Comparison of ENCODE assay signal across 8 cellular contexts in genomic region chr11:86066033-86066432, GRCh38. TPM values are rescaled to one million over a fixed set of nuclear protein-coding genes. Genes with fewer than 3 reads are reported as not detected.
DNase-seq lines count a peak whose midpoint lies in the region; ATAC-seq and TF ChIP-seq lines count a peak whose summit lies in the region.
"Had no signal": no experiment of that assay in that cellular context is flagged by ENCODE, and none has a peak within 500 bp of the region (broad histone marks: within the 10 kb centered on the region; RNA-seq: fewer than 3 reads in every experiment).

No MANE protein-coding gene starts in this region.

- peaks cover 66% of the 10 kb centered on the region for H3K4me1 Mint-ChIP-seq in HFFc6 (ENCODE audit: low read depth)
- peaks cover 64% of the 10 kb centered on the region for H3K4me1 Mint-ChIP-seq in activated CD8-positive, alpha-beta T cell treated with anti-CD3 and anti-CD28 coated beads, Interleukin-2, amount 10 ng/mL, durations not matched to agents 7 days and 5 days (ENCODE audit: low read depth)
- H3K4me1 Mint-ChIP-seq in stimulated activated naive B cell treated with anti-CD40 and anti-IgM and Interleukin-4, amounts not matched to agents 10 μg/mL and 1 μg/mL and 100 μg/mL, for 72 hours, result peaks cover 27 to 50% of the 10 kb centered on the region in 2 donors

- H3K27ac Mint-ChIP-seq in HFFc6, result peak overlapping the region; percentile 100
- H3K27ac Mint-ChIP-seq in activated CD8-positive, alpha-beta T cell treated with anti-CD3 and anti-CD28 coated beads, Interleukin-2, amount 10 ng/mL, durations not matched to agents 7 days and 5 days, result peak overlapping the region; percentile 95
- peak overlapping the region; percentile 98 for H3K27ac Mint-ChIP-seq in stimulated activated naive B cell treated with anti-CD40 and anti-IgM and Interleukin-4, amounts not matched to agents 10 μg/mL and 1 μg/mL and 100 μg/mL, for 72 hours

- peaks cover 5% of the 10 kb centered on the region for H3K4me1 ChIP-seq in iPS-15b (ENCODE audit: control insufficient read depth, insufficient read depth, low read length)

- peak overlapping the region; percentile 97 for H3K4me3 Mint-ChIP-seq in HFFc6
- H3K4me3 Mint-ChIP-seq in activated CD8-positive, alpha-beta T cell treated with anti-CD3 and anti-CD28 coated beads, Interleukin-2, amount 10 ng/mL, durations not matched to agents 7 days and 5 days, result peak overlapping the region; percentile 98
- H3K4me3 Mint-ChIP-seq in stimulated activated naive B cell treated with anti-CD40 and anti-IgM and Interleukin-4, amounts not matched to agents 10 μg/mL and 1 μg/mL and 100 μg/mL, for 72 hours, result peak overlapping the region; percentile 97 to 99

- DNase-seq in HFFc6 (no peak), NCI-H1436 (lab: John Stamatoyannopoulos, UW) (no peak)
- no peak for DNase-seq in activated CD8-positive, alpha-beta T cell treated with anti-CD3 and anti-CD28 coated beads, Interleukin-2, amount 10 ng/mL, durations not matched to agents 7 days and 5 days
- DNase-seq in stimulated activated naive B cell treated with anti-CD40 and anti-IgM and Interleukin-4, amounts not matched to agents 10 μg/mL and 1 μg/mL and 100 μg/mL, for 72 hours, result no peak
- DNase-seq: NCI-H774 had no signal

- no peaks in the 10 kb centered on the region for H3K27me3 ChIP-seq in iPS-15b (ENCODE audit: control insufficient read depth, insufficient read depth, low read length)

- POLR2A ChIA-PET in activated CD8-positive, alpha-beta T cell treated with anti-CD3 and anti-CD28 coated beads, Interleukin-2, amount 10 ng/mL, durations not matched to agents 7 days and 5 days (lab: Charles Lee), result interaction anchor here (1.1 kb wide), 1 partner anchor 72 kb away, joined by 3 read pairs; no protein-coding TSS in a partner anchor

- H3K9me3 ChIP-seq in iPS-15b (ENCODE audit: control insufficient read depth, insufficient read depth, low read length), result no peaks in the 10 kb centered on the region

- H3K27me3 Mint-ChIP-seq in HFFc6 (ENCODE audit: insufficient read depth), result no peaks in the 10 kb centered on the region
- no peaks in the 10 kb centered on the region for H3K27me3 Mint-ChIP-seq in activated CD8-positive, alpha-beta T cell treated with anti-CD3 and anti-CD28 coated beads, Interleukin-2, amount 10 ng/mL, durations not matched to agents 7 days and 5 days (ENCODE audit: low read depth)
- no peaks in the 10 kb centered on the region for H3K27me3 Mint-ChIP-seq in stimulated activated naive B cell treated with anti-CD40 and anti-IgM and Interleukin-4, amounts not matched to agents 10 μg/mL and 1 μg/mL and 100 μg/mL, for 72 hours

- CTCF ChIA-PET in activated CD8-positive, alpha-beta T cell treated with anti-CD3 and anti-CD28 coated beads, Interleukin-2, amount 10 ng/mL, durations not matched to agents 7 days and 5 days (lab: Charles Lee), result interaction anchor here (1.0 to 6.4 kb wide), 3 partner anchors 17 to 129 kb away, joined by 3 to 82 read pairs (median 65); no protein-coding TSS in a partner anchor

- H3K4me3 ChIP-seq in iPS-15b (ENCODE audit: low read depth, low read length), result peak overlapping the region; percentile 96

- no peak overlapping the region for H3K9ac ChIP-seq in iPS-15b (ENCODE audit: low read depth, low read length)

- H3K9me3 Mint-ChIP-seq in HFFc6, result no peaks in the 10 kb centered on the region; the same call in 1 of the 2 replicates
- H3K9me3 Mint-ChIP-seq in activated CD8-positive, alpha-beta T cell treated with anti-CD3 and anti-CD28 coated beads, Interleukin-2, amount 10 ng/mL, durations not matched to agents 7 days and 5 days (ENCODE audit: insufficient read depth), result no peaks in the 10 kb centered on the region
- H3K9me3 Mint-ChIP-seq in stimulated activated naive B cell treated with anti-CD40 and anti-IgM and Interleukin-4, amounts not matched to agents 10 μg/mL and 1 μg/mL and 100 μg/mL, for 72 hours, result peaks cover 0 to 3% of the 10 kb centered on the region in 2 donors

- no peak for ATAC-seq in activated CD8-positive, alpha-beta T cell treated with anti-CD3 and anti-CD28 coated beads, Interleukin-2, amount 10 ng/mL, durations not matched to agents 7 days and 5 days
- ATAC-seq in stimulated activated naive B cell treated with anti-CD40 and anti-IgM and Interleukin-4, amounts not matched to agents 10 μg/mL and 1 μg/mL and 100 μg/mL, for 72 hours (replicated peaks), result no peak
- ATAC-seq in HG03280 (IDR thresholded peaks at IDR 0.05; ENCODE audit: unreplicated experiment) (no peak), HG02970 (IDR thresholded peaks at IDR 0.05; ENCODE audit: low FRiP score, unreplicated experiment) (no peak)

- no peak for TF ChIP-seq CTCF in HFFc6 (IDR thresholded peaks at IDR 0.05)

- H3K36me3 Mint-ChIP-seq in HFFc6 (ENCODE audit: low read depth), result peaks cover 35% of the 10 kb centered on the region
- peaks cover 33% of the 10 kb centered on the region for H3K36me3 Mint-ChIP-seq in activated CD8-positive, alpha-beta T cell treated with anti-CD3 and anti-CD28 coated beads, Interleukin-2, amount 10 ng/mL, durations not matched to agents 7 days and 5 days (ENCODE audit: low read depth)
- H3K36me3 Mint-ChIP-seq in stimulated activated naive B cell treated with anti-CD40 and anti-IgM and Interleukin-4, amounts not matched to agents 10 μg/mL and 1 μg/mL and 100 μg/mL, for 72 hours, result peaks cover 23 to 41% of the 10 kb centered on the region in 2 donors

- no peaks in the 10 kb centered on the region for H3K36me3 ChIP-seq in iPS-15b (ENCODE audit: control insufficient read depth, insufficient read depth, low read length)

RNA-seq across cellular contexts. Expression of gene PICALM, which starts 2.9 kb away (rescaled TPM):
- 100 to 1,000 TPM; 193 to 267 (median 244) TPM for total RNA-seq in HFFc6 (2021; fragmentation: NEBNext Ultra II Directional; extraction: Animal tissue kit (Norgen Biotek cat#: 25700))
- total RNA-seq in activated CD8-positive, alpha-beta T cell treated with anti-CD3 and anti-CD28 coated beads, Interleukin-2, amount 10 ng/mL, durations not matched to agents 7 days and 5 days, result 100 to 1,000 TPM; 110 to 115 TPM
